In the genomic region with DNA sequence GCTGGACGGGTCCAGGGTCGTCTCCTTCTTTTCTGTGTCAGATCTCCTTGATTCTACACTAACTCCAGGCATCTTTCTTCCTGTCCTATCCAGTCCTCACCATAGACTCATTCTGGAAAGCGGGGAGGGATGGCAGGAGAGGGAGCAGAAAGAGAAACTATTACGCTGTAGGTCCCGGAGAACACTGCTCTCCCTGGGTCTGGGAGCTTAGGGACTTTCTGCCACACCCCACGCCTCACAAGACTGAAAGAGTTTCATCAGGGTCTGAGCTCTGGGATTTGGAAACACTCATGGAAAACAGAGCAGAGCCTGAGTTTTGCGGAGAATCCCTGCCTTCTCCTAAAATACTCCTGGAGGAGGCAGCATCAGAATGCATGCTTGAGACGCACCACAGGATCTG, we compare ENCODE assay signal across 10 cellular contexts. TPM values are rescaled to one million over a fixed set of nuclear protein-coding genes. Genes with fewer than 3 reads are reported as not detected.
DNase-seq lines count a peak whose midpoint lies in the region; ATAC-seq and TF ChIP-seq lines count a peak whose summit lies in the region.
"Had no signal": no experiment of that assay in that cellular context is flagged by ENCODE, and none has a peak within 500 bp of the region (broad histone marks: within the 10 kb centered on the region; RNA-seq: fewer than 3 reads in every experiment).

No MANE protein-coding gene starts in this region.

- no peaks in the 10 kb centered on the region for H3K9me3 Mint-ChIP-seq in HFFc6

- peaks cover 2% of the 10 kb centered on the region for H3K27me3 Mint-ChIP-seq in HFFc6 (ENCODE audit: insufficient read depth)

- TF ChIP-seq POLR2A in body of pancreas (IDR thresholded peaks at IDR 0.05) (no peak), stomach (IDR thresholded peaks at IDR 0.05) (no peak)

- no peaks in the 10 kb centered on the region for H3K36me3 Mint-ChIP-seq in HFFc6 (ENCODE audit: low read depth)

- H3K4me1 ChIP-seq in body of pancreas (peaks cover 86% of the 10 kb centered on the region), liver (ENCODE audit: control insufficient read depth in 4 of 4, insufficient read depth in 4 of 4, low read length in 3 of 4) (peaks cover 16 to 55% (median 47%) of the 10 kb centered on the region in 4 donors), stomach (peaks cover 29 to 79% (median 46%) of the 10 kb centered on the region in 4 donors)

- TF ChIP-seq RAD21 in liver (IDR thresholded peaks at IDR 0.05), result no peak

- intact Hi-C loops in body of pancreas (cut with DNase I), result no loop called here
- intact Hi-C loops in stomach (cut with DNase I; ENCODE audit: low total_unique reads), result loop anchor here (5.0 kb wide), 1 partner anchor 186 kb away; no protein-coding TSS in a partner anchor

- DNase-seq in HFFc6 (no peak), body of pancreas (no peak), stomach (no peak), NCI-H1694 treated with DMSO at 0.1 percent for 48 hours (lab: John Stamatoyannopoulos, UW) (no peak), GM20000 (ENCODE audit: low spot score) (no peak), GDM1 (lab: John Stamatoyannopoulos, UW) (no peak)
- DNase-seq: activated CD4-positive, alpha-beta T cell treated with anti-CD3 and anti-CD28 coated beads, Interleukin-2, amount 50 U/mL, for 4 hours; cortex of kidney had no signal

- peak overlapping the region in 1 of 2 donors; percentile 29 for H3K9ac ChIP-seq in liver (ENCODE audit: low read depth in 1 of 2, low read length in 2 of 2)

- no peak for TF ChIP-seq EP300 in stomach (IDR thresholded peaks at IDR 0.05)

- ATAC-seq in body of pancreas, result no peak
- ATAC-seq in GM21786 (IDR thresholded peaks at IDR 0.05; ENCODE audit: unreplicated experiment), result no peak

- H3K4me1 Mint-ChIP-seq in HFFc6 (ENCODE audit: low read depth), result peaks cover 20% of the 10 kb centered on the region

- WGBS in body of pancreas, 2 donors, result 63 to 80% methylated on average over 8 of the region's 8 CpGs
- 67% methylated on average over 8 of the region's 8 CpGs for WGBS in liver
- WGBS in stomach, 5 donors, result 60 to 79% (median 66%) methylated on average over 8 of the region's 8 CpGs

- peak overlapping the region; percentile 60; the same call in 1 of the 2 replicates for H3K4me3 Mint-ChIP-seq in HFFc6

- H3K9me3 ChIP-seq in body of pancreas (no peaks in the 10 kb centered on the region), liver (ENCODE audit: control insufficient read depth in 4 of 4, low read length in 3 of 4) (no peaks in the 10 kb centered on the region), stomach (no peaks in the 10 kb centered on the region)

- H3K27me3 ChIP-seq in body of pancreas (no peaks in the 10 kb centered on the region), liver (ENCODE audit: control insufficient read depth in 4 of 4, insufficient read depth in 4 of 4, low read length in 3 of 4) (no peaks in the 10 kb centered on the region), stomach (no peaks in the 10 kb centered on the region)

- peak overlapping the region; percentile 51 to 93 (median 80) for H3K27ac ChIP-seq in body of pancreas
- H3K27ac ChIP-seq in liver (ENCODE audit: low read depth in 1 of 2, low read length in 2 of 2), result peak overlapping the region; percentile 59 to 80
- H3K27ac ChIP-seq in stomach, result peak overlapping the region; percentile 59 to 83 (median 62)

- H3K27ac Mint-ChIP-seq in HFFc6, result no peak overlapping the region

- H3K4me3 ChIP-seq in body of pancreas (no peak overlapping the region), liver (ENCODE audit: low read depth in 1 of 3, low read length in 3 of 3) (no peak overlapping the region), stomach (peak overlapping the region; percentile 4 to 29 (median 24))

- H3K36me3 ChIP-seq in body of pancreas (replicated peaks in 1 of 2; ENCODE audit: insufficient read depth in 1 of 2, low read depth in 2 of 2), result no peaks in the 10 kb centered on the region
- no peaks in the 10 kb centered on the region for H3K36me3 ChIP-seq in liver (ENCODE audit: control insufficient read depth in 4 of 4, insufficient read depth in 3 of 4, low read depth in 1 of 4, low read length in 3 of 4)
- H3K36me3 ChIP-seq in stomach, result no peaks in the 10 kb centered on the region

- TF ChIP-seq CTCF in HFFc6 (IDR thresholded peaks at IDR 0.05), result no peak
- TF ChIP-seq CTCF in body of pancreas (IDR thresholded peaks at IDR 0.05), result no peak
- TF ChIP-seq CTCF in liver (IDR thresholded peaks at IDR 0.05; ENCODE audit: low read depth, low read length, missing input control), result no peak
- TF ChIP-seq CTCF in stomach (IDR thresholded peaks at IDR 0.05), result no peak
- TF ChIP-seq CTCF in GM20000 (IDR thresholded peaks at IDR 0.05; ENCODE audit: extremely low read depth, missing control alignments), result no peak

TF ChIP-seq in liver, 16 proteins besides CTCF, POLR2A, EP300 and RAD21:
- TF ChIP-seq REST (IDR thresholded peaks at IDR 0.05), result no peak
- TF ChIP-seq SP1 (IDR thresholded peaks at IDR 0.05), result no peak
- no peak for TF ChIP-seq EGR1 (IDR thresholded peaks at IDR 0.05; ENCODE audit: low read depth in 2 of 2)
- no peak for TF ChIP-seq HNF4A (conservative IDR thresholded peaks at IDR 0.05)
- no peak for TF ChIP-seq MAX (IDR thresholded peaks at IDR 0.05)
- TF ChIP-seq ATF3 (IDR thresholded peaks at IDR 0.05), result no peak
- TF ChIP-seq, protein P1, sequence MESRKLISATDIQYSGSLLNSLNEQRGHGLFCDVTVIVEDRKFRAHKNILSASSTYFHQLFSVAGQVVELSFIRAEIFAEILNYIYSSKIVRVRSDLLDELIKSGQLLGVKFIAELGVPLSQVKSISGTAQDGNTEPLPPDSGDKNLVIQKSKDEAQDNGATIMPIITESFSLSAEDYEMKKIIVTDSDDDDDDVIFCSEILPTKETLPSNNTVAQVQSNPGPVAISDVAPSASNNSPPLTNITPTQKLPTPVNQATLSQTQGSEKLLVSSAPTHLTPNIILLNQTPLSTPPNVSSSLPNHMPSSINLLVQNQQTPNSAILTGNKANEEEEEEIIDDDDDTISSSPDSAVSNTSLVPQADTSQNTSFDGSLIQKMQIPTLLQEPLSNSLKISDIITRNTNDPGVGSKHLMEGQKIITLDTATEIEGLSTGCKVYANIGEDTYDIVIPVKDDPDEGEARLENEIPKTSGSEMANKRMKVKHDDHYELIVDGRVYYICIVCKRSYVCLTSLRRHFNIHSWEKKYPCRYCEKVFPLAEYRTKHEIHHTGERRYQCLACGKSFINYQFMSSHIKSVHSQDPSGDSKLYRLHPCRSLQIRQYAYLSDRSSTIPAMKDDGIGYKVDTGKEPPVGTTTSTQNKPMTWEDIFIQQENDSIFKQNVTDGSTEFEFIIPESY (IDR thresholded peaks at IDR 0.05), result no peak
- no peak for TF ChIP-seq TAF1 (conservative IDR thresholded peaks at IDR 0.05)
- TF ChIP-seq NR2F2 (IDR thresholded peaks at IDR 0.05), result no peak

RNA-seq across cellular contexts. Expression of gene ASB13, which starts 38.0 kb away (rescaled TPM):
- total RNA-seq in HFFc6 (2021; fragmentation: NEBNext Ultra II Directional; extraction: Animal tissue kit (Norgen Biotek cat#: 25700)), result 10 to 100 TPM in 1 of 6 experiments, 1 to 10 TPM in 5; 7.8 to 10.1 (median 9.1) TPM
- 10 to 100 TPM in 1 of 2 donors, 1 to 10 TPM in 1; 7.6 to 15.0 TPM for total RNA-seq in body of pancreas
- total RNA-seq in liver, result 10 to 100 TPM in 1 of 2 donors, 1 to 10 TPM in 1; 8.5 to 48.3 TPM
- polyA plus RNA-seq in liver, result 10 to 100 TPM; 40.8 to 44.2 TPM
- total RNA-seq in stomach, result 10 to 100 TPM in 4 of 5 donors, under 1 TPM in 1; 0.89 to 15.6 (median 14.1) TPM
- 10 to 100 TPM; 21.2 to 27.5 (median 25.1) TPM for polyA plus RNA-seq in stomach

RNA-seq across cellular contexts. Expression of gene TASOR2, which starts 56.3 kb away (rescaled TPM):
- 10 to 100 TPM; 59.9 to 72.2 (median 62.1) TPM for total RNA-seq in HFFc6 (2021; fragmentation: NEBNext Ultra II Directional; extraction: Animal tissue kit (Norgen Biotek cat#: 25700))
- 100 to 1,000 TPM in 1 of 2 donors, 10 to 100 TPM in 1; 47.2 to 114 TPM for total RNA-seq in body of pancreas
- total RNA-seq in liver, result 10 to 100 TPM; 18.9 to 40.3 TPM
- 1 to 10 TPM; 7.6 to 9.5 TPM for polyA plus RNA-seq in liver
- 100 to 1,000 TPM in 2 of 5 donors, 10 to 100 TPM in 3; 14.5 to 362 (median 88.4) TPM for total RNA-seq in stomach
- polyA plus RNA-seq in stomach, result 1 to 10 TPM; 6.0 to 8.2 (median 6.0) TPM

Comparison
In these comparisons a context has a peak if more than half of its experiments do, and no peak if none do; other contexts are left out.
1. H3K4me3 ChIP-seq: peak in stomach (4 of 4); none in body of pancreas (0 of 2) and liver (0 of 3).
2. Peak in every context shown above with its lines, with median percentiles within 50 percentile points of each other: H3K27ac ChIP-seq.